Comparison of ENCODE assay signal across 30 cellular contexts in the genomic region with DNA sequence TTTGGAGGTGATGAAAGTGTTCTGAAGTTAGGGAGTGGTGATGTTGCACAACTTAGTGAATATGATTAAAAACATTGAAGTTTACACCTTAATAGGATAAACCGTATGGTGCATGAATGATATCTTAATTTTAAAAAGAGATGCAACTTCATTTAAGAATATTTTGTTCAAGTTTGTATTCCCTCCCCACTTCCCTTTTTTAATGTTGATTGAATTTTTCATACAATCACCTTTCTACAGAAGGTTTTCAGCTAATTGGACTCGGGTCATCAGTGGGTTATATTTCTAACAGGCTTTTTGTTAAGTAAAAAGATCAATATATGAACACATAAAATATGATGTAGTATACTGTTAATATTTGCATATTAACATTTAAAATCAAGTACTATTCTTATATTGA.
"Had no signal": no experiment of that assay in that cellular context is flagged by ENCODE, and none has a peak within 500 bp of the region (broad histone marks: within the 10 kb centered on the region; RNA-seq: fewer than 3 reads in every experiment).

No MANE protein-coding gene starts in this region.

- H3K4me1 ChIP-seq: SJCRH30 had no signal

- H3K27ac Mint-ChIP-seq: activated CD4-positive, alpha-beta T cell treated with anti-CD3 and anti-CD28 coated beads for 36 hours; activated CD4-positive, alpha-beta T cell treated with anti-CD3 and anti-CD28 coated beads, Interleukin-2, amount 10 ng/mL, durations not matched to agents 7 days and 5 days; activated CD8-positive, alpha-beta T cell treated with anti-CD3 and anti-CD28 coated beads, Interleukin-2, amount 10 ng/mL, durations not matched to agents 7 days and 5 days; activated naive CD4-positive, alpha-beta T cell treated with anti-CD3 and anti-CD28 coated beads for 36 hours; activated naive CD4-positive, alpha-beta T cell treated with anti-CD3 and anti-CD28 coated beads, Interleukin-2, amount 50 U/mL, for 72 hours; activated T-helper 1 cell treated with anti-CD3 and anti-CD28 coated beads, Interleukin-12 subunit alpha, Interleukin-12 subunit beta, Interleukin-2, Interleukin-4 antibody, amounts not matched to agents 30 ng/mL and 10 ng/mL and 1 ng/mL, durations not matched to agents 14 hours and 24 hours and 36 hours had no signal

- H3K36me3 ChIP-seq: adrenal gland, SJCRH30 had no signal

- H3K9me3 ChIP-seq: SJCRH30 had no signal

- FAIRE-seq: bronchial epithelial cell, TTC549 had no signal

- H3K9me3 Mint-ChIP-seq: activated T-cell treated with anti-CD3 and anti-CD28 coated beads, Interleukin-2, amount 50 U/mL, for 4 hours; brain had no signal

- ATAC-seq: activated CD4-positive, alpha-beta T cell treated with anti-CD3 and anti-CD28 coated beads for 36 hours; activated CD4-positive, CD25-positive, alpha-beta regulatory T cell treated with anti-CD3 and anti-CD28 coated beads, Interleukin-2, amount 50 U/mL, for 24 hours; activated CD8-positive, alpha-beta T cell treated with anti-CD3 and anti-CD28 coated beads, Interleukin-2, amount 10 ng/mL, durations not matched to agents 7 days and 5 days; activated naive CD4-positive, alpha-beta T cell treated with anti-CD3 and anti-CD28 coated beads, Interleukin-2, amount 50 U/mL, for 72 hours; activated T-cell treated with anti-CD3 and anti-CD28 coated beads, Interleukin-2, amount 50 U/mL, for 4 hours; Panc1 had no signal

- DNase-seq: activated CD4-positive, alpha-beta T cell treated with anti-CD3 and anti-CD28 coated beads for 36 hours; activated CD4-positive, alpha-beta T cell treated with anti-CD3 and anti-CD28 coated beads, Interleukin-2, amount 10 ng/mL, durations not matched to agents 7 days and 5 days; activated CD4-positive, alpha-beta T cell treated with anti-CD3 and anti-CD28 coated beads, Interleukin-2, amount 50 U/mL, for 48 hours; activated CD8-positive, alpha-beta memory T cell treated with anti-CD3 and anti-CD28 coated beads, Interleukin-2, amount 50 U/mL, for 4 hours; activated CD8-positive, alpha-beta T cell treated with anti-CD3 and anti-CD28 coated beads, Interleukin-2, amount 10 ng/mL, durations not matched to agents 7 days and 5 days; activated gamma-delta T cell treated with Interleukin-2 at 50 U/mL for 16 hours; activated naive CD4-positive, alpha-beta T cell treated with anti-CD3 and anti-CD28 coated beads for 36 hours; activated T-cell treated with anti-CD3 and anti-CD28 coated beads for 4 hours; activated T-cell treated with anti-CD3 and anti-CD28 coated beads, Interleukin-2, amount 50 U/mL, for 4 hours; adrenal gland; anterior cingulate cortex; caudate nucleus; cerebellar nuclear complex; MM.1S; NCI-H1105; NCI-H1417 treated with DMSO at 0.1 percent for 48 hours; NCI-H187 treated with DMSO at 0.1 percent for 48 hours; NCI-H345; NCI-H524 treated with DMSO at 0.1 percent for 48 hours; NK-92 treated with Interleukin-12 subunit alpha and Interleukin-12 subunit beta, amount 100 ng/mL, for 24 hours; SHP77; SJCRH30 had no signal

- H3K4me3 Mint-ChIP-seq: activated CD4-positive, alpha-beta T cell treated with anti-CD3 and anti-CD28 coated beads for 36 hours; activated CD4-positive, alpha-beta T cell treated with anti-CD3 and anti-CD28 coated beads, Interleukin-2, amount 10 ng/mL, durations not matched to agents 7 days and 5 days; activated CD8-positive, alpha-beta T cell treated with anti-CD3 and anti-CD28 coated beads, Interleukin-2, amount 10 ng/mL, durations not matched to agents 7 days and 5 days; activated naive CD4-positive, alpha-beta T cell treated with anti-CD3 and anti-CD28 coated beads for 36 hours; activated T-cell treated with anti-CD3 and anti-CD28 coated beads, Interleukin-2, amount 50 U/mL, for 4 hours; activated T-helper 1 cell treated with anti-CD3 and anti-CD28 coated beads, Interleukin-12 subunit alpha, Interleukin-12 subunit beta, Interleukin-2, Interleukin-4 antibody, amounts not matched to agents 30 ng/mL and 10 ng/mL and 1 ng/mL, durations not matched to agents 14 hours and 24 hours and 36 hours had no signal

- H3K27me3 ChIP-seq: adrenal gland, SJCRH30 had no signal

- H3K27ac ChIP-seq: adrenal gland, SJCRH30, SK-N-MC had no signal

- H3K27me3 Mint-ChIP-seq: activated CD4-positive, alpha-beta T cell treated with anti-CD3 and anti-CD28 coated beads for 36 hours; brain had no signal

- H3K36me3 Mint-ChIP-seq: brain had no signal

- H3K4me3 ChIP-seq: adrenal gland, SJCRH30, SK-N-MC had no signal
